Comparison of ENCODE assay signal across 12 cellular contexts in the genomic region with DNA sequence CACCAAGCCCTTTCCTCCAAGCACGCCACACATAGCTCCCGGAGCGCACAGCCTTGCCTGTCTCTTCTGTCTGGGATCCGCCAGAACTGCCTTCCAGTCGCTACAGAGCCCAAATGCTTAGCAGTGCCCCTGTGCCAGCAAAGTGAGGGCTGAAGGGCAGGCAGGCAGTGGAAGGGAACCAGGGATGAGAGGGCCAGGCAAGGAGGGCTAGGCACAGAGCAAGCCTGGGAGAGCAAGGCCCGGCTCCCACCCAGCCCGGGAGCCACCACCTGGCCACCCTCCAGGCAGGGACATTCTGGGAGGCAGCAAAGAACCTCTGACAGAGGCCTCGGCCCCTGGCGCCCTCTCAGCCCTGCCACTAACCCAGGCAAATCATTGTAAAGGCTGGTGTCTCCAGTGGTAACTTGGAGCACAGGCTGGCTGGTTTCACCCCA. TPM values are rescaled to one million over a fixed set of nuclear protein-coding genes. Genes with fewer than 3 reads are reported as not detected.
DNase-seq lines count a peak whose midpoint lies in the region; ATAC-seq and TF ChIP-seq lines count a peak whose summit lies in the region.
"Had no signal": no experiment of that assay in that cellular context is flagged by ENCODE, and none has a peak within 500 bp of the region (broad histone marks: within the 10 kb centered on the region; RNA-seq: fewer than 3 reads in every experiment).

No MANE protein-coding gene starts in this region.

- H3K9ac ChIP-seq in HUES64 (ENCODE audit: low read depth, low read length) (0 out of 2 replicates have a peak overlapping the region, but pooled peaks have one; percentile 15), colonic mucosa (ENCODE audit: low read depth in 2 of 2, low read length in 2 of 2) (peak overlapping the region; percentile 16 to 35)

- H3K4me1 ChIP-seq in HUES64 (ENCODE audit: insufficient read depth, low read length) (peaks cover 24% of the 10 kb centered on the region; the same call in 1 of the 2 replicates), colonic mucosa (no peaks in the 10 kb centered on the region), lung (ENCODE audit: control insufficient read depth in 2 of 2, insufficient read depth in 2 of 2, low read length in 2 of 2) (peaks cover 18 to 48% of the 10 kb centered on the region in 2 donors)

- TF ChIP-seq CTCF in colonic mucosa (IDR thresholded peaks at IDR 0.05) = no peak
- no peak for TF ChIP-seq CTCF in lung (IDR thresholded peaks at IDR 0.05; ENCODE audit: control extremely low read depth, extremely low read depth)

- H3K27ac Mint-ChIP-seq in immature natural killer cell = no peak overlapping the region
- H3K27ac Mint-ChIP-seq in activated naive CD8-positive, alpha-beta T cell treated with anti-CD3 and anti-CD28 coated beads, Interleukin-2, amount 50 U/mL, for 24 hours = no peak overlapping the region
- H3K27ac Mint-ChIP-seq: activated CD4-positive, alpha-beta T cell treated with anti-CD3 and anti-CD28 coated beads, Interleukin-2, amount 10 ng/mL, durations not matched to agents 7 days and 5 days; activated naive CD8-positive, alpha-beta T cell had no signal

- ATAC-seq in lung (ENCODE audit: insufficient read depth, low FRiP score) = no peak
- ATAC-seq in activated naive CD8-positive, alpha-beta T cell treated with anti-CD3 and anti-CD28 coated beads, Interleukin-2, amount 50 U/mL, for 24 hours = no peak

- DNase-seq in colonic mucosa (no peak), lung (ENCODE audit: low spot score) (no peak), substantia nigra (lab: John Stamatoyannopoulos, UW) (peak in 22 of 49 donors; percentile 23 to 70 (median 42)), immature natural killer cell (no peak), foreskin melanocyte (no peak), SKM-1 (lab: John Stamatoyannopoulos, UW; ENCODE audit: unreplicated experiment) (no peak)
- no peak for DNase-seq in activated naive CD8-positive, alpha-beta T cell treated with anti-CD3 and anti-CD28 coated beads, Interleukin-2, amount 50 U/mL, for 24 hours
- DNase-seq: activated CD4-positive, alpha-beta T cell treated with anti-CD3 and anti-CD28 coated beads, Interleukin-2, amount 10 ng/mL, durations not matched to agents 7 days and 5 days; NCI-H1694 treated with DMSO at 0.1 percent for 48 hours; SIG-M5 had no signal

- H3K36me3 ChIP-seq in HUES64 (ENCODE audit: insufficient read depth, low read length) = peaks cover 5% of the 10 kb centered on the region; the same call in 1 of the 2 replicates
- H3K36me3 ChIP-seq in colonic mucosa = no peaks in the 10 kb centered on the region
- H3K36me3 ChIP-seq in lung (ENCODE audit: control insufficient read depth in 2 of 2, insufficient read depth in 2 of 2, low read length in 2 of 2) = peaks cover 0 to 5% of the 10 kb centered on the region in 2 donors

- H3K4me1 Mint-ChIP-seq in immature natural killer cell = no peaks in the 10 kb centered on the region
- H3K4me1 Mint-ChIP-seq in activated naive CD8-positive, alpha-beta T cell treated with anti-CD3 and anti-CD28 coated beads, Interleukin-2, amount 50 U/mL, for 24 hours = peaks cover 1% of the 10 kb centered on the region

- H3K9me3 ChIP-seq in HUES64 (ENCODE audit: insufficient read depth, low read depth, low read length) = no peaks in the 10 kb centered on the region
- H3K9me3 ChIP-seq in colonic mucosa = no peaks in the 10 kb centered on the region
- no peaks in the 10 kb centered on the region for H3K9me3 ChIP-seq in lung (ENCODE audit: control insufficient read depth in 2 of 2, insufficient read depth in 1 of 2, low read length in 1 of 2)

- H3K4me3 Mint-ChIP-seq in immature natural killer cell = no peak overlapping the region
- H3K4me3 Mint-ChIP-seq in activated naive CD8-positive, alpha-beta T cell treated with anti-CD3 and anti-CD28 coated beads, Interleukin-2, amount 50 U/mL, for 24 hours = no peak overlapping the region
- H3K4me3 Mint-ChIP-seq: activated CD4-positive, alpha-beta T cell treated with anti-CD3 and anti-CD28 coated beads, Interleukin-2, amount 10 ng/mL, durations not matched to agents 7 days and 5 days; activated naive CD8-positive, alpha-beta T cell had no signal

- 89% methylated on average over 9 of the region's 9 CpGs for WGBS in HUES64
- 61 to 87% methylated on average over 9 of the region's 9 CpGs for WGBS in lung, 2 donors

- H3K36me3 Mint-ChIP-seq in immature natural killer cell = peaks cover 0 to 4% (median 0%) of the 10 kb centered on the region in 3 donors
- H3K36me3 Mint-ChIP-seq in activated naive CD8-positive, alpha-beta T cell treated with anti-CD3 and anti-CD28 coated beads, Interleukin-2, amount 50 U/mL, for 24 hours (ENCODE audit: low read depth) = peaks cover 10% of the 10 kb centered on the region

- H3K4me3 ChIP-seq in HUES64 (ENCODE audit: low read length) (no peak overlapping the region), colonic mucosa (no peak overlapping the region), lung (no peak overlapping the region)

- H3K9me3 Mint-ChIP-seq in immature natural killer cell = no peaks in the 10 kb centered on the region
- H3K9me3 Mint-ChIP-seq in activated naive CD8-positive, alpha-beta T cell treated with anti-CD3 and anti-CD28 coated beads, Interleukin-2, amount 50 U/mL, for 24 hours = no peaks in the 10 kb centered on the region
- H3K9me3 Mint-ChIP-seq: activated CD4-positive, alpha-beta T cell treated with anti-CD3 and anti-CD28 coated beads, Interleukin-2, amount 10 ng/mL, durations not matched to agents 7 days and 5 days had no signal

- H3K27ac ChIP-seq in HUES64 (ENCODE audit: low read depth, low read length) = no peak overlapping the region; the same call in 1 of the 2 replicates
- H3K27ac ChIP-seq in colonic mucosa = peak overlapping the region; percentile 90
- H3K27ac ChIP-seq in lung (ENCODE audit: low read depth in 1 of 2, low read length in 1 of 2) = peak overlapping the region; percentile 17 to 97
- peak overlapping the region; percentile 98 for H3K27ac ChIP-seq in substantia nigra (ENCODE audit: low read depth, low read length, poor library complexity, severe bottlenecking)

- H3K27me3 ChIP-seq in HUES64 (ENCODE audit: insufficient read depth, low read length) (no peaks in the 10 kb centered on the region), colonic mucosa (no peaks in the 10 kb centered on the region), lung (ENCODE audit: control insufficient read depth, insufficient read depth) (no peaks in the 10 kb centered on the region)

- intact Hi-C loops in colonic mucosa (cut with DNase I) = no loop called here

- peaks cover 0 to 4% (median 2%) of the 10 kb centered on the region in 3 donors for H3K27me3 Mint-ChIP-seq in immature natural killer cell (ENCODE audit: low read depth in 3 of 3)
- H3K27me3 Mint-ChIP-seq in activated naive CD8-positive, alpha-beta T cell treated with anti-CD3 and anti-CD28 coated beads, Interleukin-2, amount 50 U/mL, for 24 hours = no peaks in the 10 kb centered on the region
- H3K27me3 Mint-ChIP-seq: activated CD4-positive, alpha-beta T cell treated with anti-CD3 and anti-CD28 coated beads, Interleukin-2, amount 10 ng/mL, durations not matched to agents 7 days and 5 days; activated naive CD8-positive, alpha-beta T cell had no signal

RNA-seq across cellular contexts. Expression of gene PPP2R1B, which starts 32.5 kb away (rescaled TPM):
- polyA plus RNA-seq in HUES64 (2013, experiment 1 of 2) = 51.7 TPM
- 45.6 TPM for polyA plus RNA-seq in HUES64 (2013, experiment 2 of 2)
- total RNA-seq in colonic mucosa (10 to 100 TPM; 45.9 to 57.0 TPM), lung (10 to 100 TPM; 30.0 to 71.5 TPM)
- polyA plus RNA-seq in lung (10 to 100 TPM in 1 of 2 donors, 1 to 10 TPM in 1; 8.3 to 10.9 TPM), immature natural killer cell (10 to 100 TPM; 12.0 to 20.3 (median 13.4) TPM)
